Comparison of ENCODE assay signal across 8 cellular contexts in genomic region chr19:42253245-42254082, GRCh38. TPM values are rescaled to one million over a fixed set of nuclear protein-coding genes. Genes with fewer than 3 reads are reported as not detected.
A peak's percentile ranks its signal among the peaks of the same experiment; 100 is the strongest.
DNase-seq lines count a peak whose midpoint lies in the region; ATAC-seq and TF ChIP-seq lines count a peak whose summit lies in the region.

No MANE protein-coding gene starts in this region.

- TF ChIP-seq CTCF in CD14-positive monocyte (IDR thresholded peaks at IDR 0.05): no peak

- H4K5ac ChIP-seq in mesendoderm (ENCODE audit: low read length): no peak overlapping the region

- H3K18ac ChIP-seq in mesendoderm (ENCODE audit: low read length): peak overlapping the region; percentile 81

- peak overlapping the region; percentile 5 for H2BK120ac ChIP-seq in mesendoderm (ENCODE audit: low read depth, low read length)

- peak overlapping the region; percentile 78 for H3K4me2 ChIP-seq in mesendoderm (ENCODE audit: low read length)

- peak overlapping the region; percentile 59 for H4K8ac ChIP-seq in mesendoderm (ENCODE audit: low read depth, low read length)

- POLR2A ChIA-PET in activated CD4-positive, alpha-beta memory T cell treated with anti-CD3 and anti-CD28 coated beads for 36 hours (lab: Charles Lee): interaction anchor here (1.0 kb wide), 1 partner anchor 26 kb away, joined by 3 read pairs; no protein-coding TSS in a partner anchor

- H3K56ac ChIP-seq in mesendoderm (ENCODE audit: low read length): peak overlapping the region; percentile 97

- peak overlapping the region; percentile 88 to 96 for H3K4me3 Mint-ChIP-seq in CD14-positive monocyte
- H3K4me3 Mint-ChIP-seq in activated CD4-positive, alpha-beta memory T cell treated with anti-CD3 and anti-CD28 coated beads for 36 hours: peak overlapping the region; percentile 80

- peak overlapping the region; percentile 98 for H3K4me3 ChIP-seq in effector memory CD4-positive, alpha-beta T cell (ENCODE audit: insufficient read depth, low read depth, low read length, poor library complexity, severe bottlenecking)
- H3K4me3 ChIP-seq in mesendoderm (ENCODE audit: low read length): peak overlapping the region; percentile 84

- intact Hi-C loops in CD14-positive monocyte (cut with micrococcal nuclease): loop anchor here (2.0 to 5.0 kb wide), 3 partner anchors 15 to 36 kb away; partner anchors contain the start of genes CIC (in 2 of the 2) and DEDD2 (in 1 of the 2)
- intact Hi-C loops in activated CD4-positive, alpha-beta memory T cell treated with anti-CD3 and anti-CD28 coated beads for 36 hours (cut with micrococcal nuclease): no loop called here

- H2BK5ac ChIP-seq in mesendoderm (ENCODE audit: low read length): peak overlapping the region; percentile 78

- ATAC-seq in GM21576 (IDR thresholded peaks at IDR 0.05; ENCODE audit: unreplicated experiment): peak; percentile 1
- ATAC-seq in GM18517 (IDR thresholded peaks at IDR 0.05; ENCODE audit: unreplicated experiment): no peak

- H3K36me3 Mint-ChIP-seq in CD14-positive monocyte: peaks cover 13 to 19% of the 10 kb centered on the region in 2 donors
- H3K36me3 Mint-ChIP-seq in activated CD4-positive, alpha-beta memory T cell treated with anti-CD3 and anti-CD28 coated beads for 36 hours: peaks cover 5% of the 10 kb centered on the region

- peak overlapping the region; percentile 89 for H3K23ac ChIP-seq in mesendoderm (ENCODE audit: low read length)

- DNase-seq in CD14-positive monocyte (ENCODE audit: low spot score): no peak
- peak; percentile 71 for DNase-seq in NCI-H2227 treated with DMSO at 0.1 percent for 48 hours (lab: John Stamatoyannopoulos, UW)
- peak; percentile 75 for DNase-seq in activated CD4-positive, alpha-beta memory T cell treated with anti-CD3 and anti-CD28 coated beads for 36 hours
- DNase-seq in effector memory CD4-positive, alpha-beta T cell: peak; percentile 35 to 55 (median 54)
- DNase-seq in mesendoderm: peak; percentile 87
- peak; percentile 72 for DNase-seq in stimulated activated CD8-positive, alpha-beta memory T cell treated with anti-CD3 and anti-CD28 coated beads, Interleukin-4, amount 100 ng/mL, for 48 hours

- H3K9me3 ChIP-seq in effector memory CD4-positive, alpha-beta T cell (ENCODE audit: control insufficient read depth, low read length): no peaks in the 10 kb centered on the region

- peaks cover 11% of the 10 kb centered on the region for H3K36me3 ChIP-seq in effector memory CD4-positive, alpha-beta T cell (ENCODE audit: control insufficient read depth, insufficient read depth, low read length)
- H3K36me3 ChIP-seq in mesendoderm (ENCODE audit: control insufficient read depth, insufficient read depth, low read length): peaks cover 5% of the 10 kb centered on the region

- H3K27ac ChIP-seq in effector memory CD4-positive, alpha-beta T cell (ENCODE audit: insufficient read depth, low read length, poor library complexity, severe bottlenecking): peak overlapping the region; percentile 96
- peak overlapping the region; percentile 99 for H3K27ac ChIP-seq in mesendoderm (ENCODE audit: low read depth, low read length)

- H3K9ac ChIP-seq in mesendoderm (ENCODE audit: low read length): peak overlapping the region; percentile 96

- CTCF ChIA-PET in activated CD4-positive, alpha-beta memory T cell treated with anti-CD3 and anti-CD28 coated beads for 36 hours (lab: Charles Lee): interaction anchor here (1.0 kb wide), 1 partner anchor 26 kb away, joined by 3 read pairs; no protein-coding TSS in a partner anchor

- peaks cover 33% of the 10 kb centered on the region for H3K79me2 ChIP-seq in mesendoderm (ENCODE audit: control insufficient read depth, insufficient read depth, low read length)

- WGBS in mesendoderm (ENCODE audit: extremely low coverage, insufficient coverage, low lambda C conversion rate): no CpG with 5 or more reads among the region's 71 CpGs

- H2AK5ac ChIP-seq in mesendoderm (ENCODE audit: low read length): no peak overlapping the region

- peak overlapping the region; percentile 78 to 93 (median 84) for H3K27ac Mint-ChIP-seq in CD14-positive monocyte
- H3K27ac Mint-ChIP-seq in activated CD4-positive, alpha-beta memory T cell treated with anti-CD3 and anti-CD28 coated beads for 36 hours: peak overlapping the region; percentile 86

- peaks cover 31% of the 10 kb centered on the region for H3K4me1 ChIP-seq in effector memory CD4-positive, alpha-beta T cell (ENCODE audit: control insufficient read depth, insufficient read depth, low read length, poor library complexity, severe bottlenecking)
- peaks cover 11% of the 10 kb centered on the region for H3K4me1 ChIP-seq in mesendoderm (ENCODE audit: control insufficient read depth, low read depth, low read length)

- H3K9me3 Mint-ChIP-seq in CD14-positive monocyte: peaks cover 0 to 2% (median 0%) of the 10 kb centered on the region in 7 donors
- H3K9me3 Mint-ChIP-seq in activated CD4-positive, alpha-beta memory T cell treated with anti-CD3 and anti-CD28 coated beads for 36 hours: no peaks in the 10 kb centered on the region

- no peaks in the 10 kb centered on the region for H3K27me3 ChIP-seq in effector memory CD4-positive, alpha-beta T cell (replicated peaks; ENCODE audit: control insufficient read depth, insufficient read depth, low read length, poor library complexity, severe bottlenecking)
- no peaks in the 10 kb centered on the region for H3K27me3 ChIP-seq in mesendoderm (ENCODE audit: insufficient read depth, low read length, poor library complexity)

- H2BK15ac ChIP-seq in mesendoderm (replicated peaks; ENCODE audit: low read depth): no peak overlapping the region

- peaks cover 21% of the 10 kb centered on the region for H3K79me1 ChIP-seq in mesendoderm (ENCODE audit: low read length)

- H3K27me3 Mint-ChIP-seq in CD14-positive monocyte (ENCODE audit: low read depth in 3 of 3): peaks cover 17 to 30% (median 24%) of the 10 kb centered on the region in 3 donors
- no peaks in the 10 kb centered on the region for H3K27me3 Mint-ChIP-seq in activated CD4-positive, alpha-beta memory T cell treated with anti-CD3 and anti-CD28 coated beads for 36 hours

- H3K4ac ChIP-seq in mesendoderm (ENCODE audit: low read depth, low read length): peak overlapping the region; percentile 95

- peaks cover 39% of the 10 kb centered on the region for H3K4me1 Mint-ChIP-seq in CD14-positive monocyte
- H3K4me1 Mint-ChIP-seq in activated CD4-positive, alpha-beta memory T cell treated with anti-CD3 and anti-CD28 coated beads for 36 hours (ENCODE audit: low read depth): peaks cover 30% of the 10 kb centered on the region

RNA-seq across cellular contexts. Expression of gene ERF, which starts 1.5 kb away (rescaled TPM):
- 1 to 10 TPM; 2.3 to 3.4 TPM for polyA plus RNA-seq in CD14-positive monocyte
- total RNA-seq in activated CD4-positive, alpha-beta memory T cell treated with anti-CD3 and anti-CD28 coated beads for 36 hours: 10 to 100 TPM; 43.1 to 56.5 TPM
- 42.7 TPM for polyA plus RNA-seq in mesendoderm (2013, experiment 1 of 2)
- polyA plus RNA-seq in mesendoderm (2013, experiment 2 of 2): 42.7 TPM

RNA-seq across cellular contexts. Expression of gene GSK3A, which starts 11.1 kb away (rescaled TPM):
- 10 to 100 TPM; 12.3 to 14.9 TPM for polyA plus RNA-seq in CD14-positive monocyte
- total RNA-seq in activated CD4-positive, alpha-beta memory T cell treated with anti-CD3 and anti-CD28 coated beads for 36 hours: 10 to 100 TPM; 36.4 to 37.3 TPM
- 71.8 TPM for polyA plus RNA-seq in mesendoderm (2013, experiment 1 of 2)
- polyA plus RNA-seq in mesendoderm (2013, experiment 2 of 2): 66.5 TPM

RNA-seq across cellular contexts. Expression of gene CIC, which starts 15.6 kb away (rescaled TPM):
- polyA plus RNA-seq in CD14-positive monocyte: under 1 TPM; 0.62 to 0.87 TPM
- 10 to 100 TPM; 56.9 to 64.2 TPM for total RNA-seq in activated CD4-positive, alpha-beta memory T cell treated with anti-CD3 and anti-CD28 coated beads for 36 hours
- 21.7 TPM for polyA plus RNA-seq in mesendoderm (2013, experiment 1 of 2)
- 22.2 TPM for polyA plus RNA-seq in mesendoderm (2013, experiment 2 of 2)

RNA-seq across cellular contexts. Expression of gene ZNF526, which starts 33.4 kb away (rescaled TPM):
- polyA plus RNA-seq in CD14-positive monocyte: 1 to 10 TPM in 1 of 2 donors, under 1 TPM in 1; 0.96 to 1.3 TPM
- total RNA-seq in activated CD4-positive, alpha-beta memory T cell treated with anti-CD3 and anti-CD28 coated beads for 36 hours: 10 to 100 TPM; 12.3 to 14.9 TPM
- polyA plus RNA-seq in mesendoderm (2013, experiment 1 of 2): 5.9 TPM
- 6.1 TPM for polyA plus RNA-seq in mesendoderm (2013, experiment 2 of 2)

RNA-seq across cellular contexts. Expression of gene DEDD2, which starts 36.0 kb away (rescaled TPM):
- polyA plus RNA-seq in CD14-positive monocyte: 100 to 1,000 TPM; 125 to 133 TPM
- total RNA-seq in activated CD4-positive, alpha-beta memory T cell treated with anti-CD3 and anti-CD28 coated beads for 36 hours: 10 to 100 TPM; 31.3 to 33.4 TPM
- 18.5 TPM for polyA plus RNA-seq in mesendoderm (2013, experiment 1 of 2)
- polyA plus RNA-seq in mesendoderm (2013, experiment 2 of 2): 17.7 TPM
